Comparison of ENCODE assay signal across 18 cellular contexts in genomic region chr1:115183711-115184259, GRCh38.
DNase-seq lines count a peak whose midpoint lies in the region; ATAC-seq and TF ChIP-seq lines count a peak whose summit lies in the region.
"Had no signal": no experiment of that assay in that cellular context is flagged by ENCODE, and none has a peak within 500 bp of the region (broad histone marks: within the 10 kb centered on the region; RNA-seq: fewer than 3 reads in every experiment).

No MANE protein-coding gene starts in this region.

- H3K79me1 ChIP-seq in mesenchymal stem cell (replicated peaks; ENCODE audit: low read length, poor library complexity, severe bottlenecking): no peaks in the 10 kb centered on the region

- no peak for DNase-seq in activated naive CD8-positive, alpha-beta T cell treated with anti-CD3 and anti-CD28 coated beads for 36 hours
- no peak for DNase-seq in activated naive CD8-positive, alpha-beta T cell treated with anti-CD3 and anti-CD28 coated beads, Interleukin-2, amount 50 U/mL, for 24 hours
- peak; percentile 24 for DNase-seq in colonic mucosa
- no peak for DNase-seq in mesenchymal stem cell
- DNase-seq in vagina (ENCODE audit: extremely low spot score in 2 of 2): no peak
- no peak for DNase-seq in cortex of kidney (lab: John Stamatoyannopoulos, UW)
- no peak for DNase-seq in endodermal cell
- DNase-seq: ACHN; CD4-positive, alpha-beta memory T cell; HCEC 1CT; stimulated activated naive CD8-positive, alpha-beta T cell treated with anti-CD3 and anti-CD28 coated beads, Interleukin-15, amount 100 ng/mL, for 72 hours had no signal

- H3K23ac ChIP-seq in mesenchymal stem cell (ENCODE audit: low read length in 2 of 2): no peak overlapping the region

- no peak for ATAC-seq in activated naive CD8-positive, alpha-beta T cell treated with anti-CD3 and anti-CD28 coated beads, Interleukin-2, amount 50 U/mL, for 24 hours
- no peak for ATAC-seq in HG02588 (IDR thresholded peaks at IDR 0.05; ENCODE audit: unreplicated experiment)

- no peak overlapping the region for H3K18ac ChIP-seq in mesenchymal stem cell (ENCODE audit: low read depth in 1 of 2, low read length in 2 of 2)

- H3K27me3 Mint-ChIP-seq in activated naive CD8-positive, alpha-beta T cell treated with anti-CD3 and anti-CD28 coated beads for 36 hours: no peaks in the 10 kb centered on the region
- peaks cover 7% of the 10 kb centered on the region for H3K27me3 Mint-ChIP-seq in activated naive CD8-positive, alpha-beta T cell treated with anti-CD3 and anti-CD28 coated beads, Interleukin-2, amount 50 U/mL, for 24 hours
- no peaks in the 10 kb centered on the region for H3K27me3 Mint-ChIP-seq in endodermal cell (ENCODE audit: insufficient read depth)
- H3K27me3 Mint-ChIP-seq: activated CD8-positive, alpha-beta T cell treated with anti-CD3 and anti-CD28 coated beads for 36 hours had no signal

- no peak overlapping the region for H2BK12ac ChIP-seq in mesenchymal stem cell (ENCODE audit: low read length in 2 of 2)

- H2BK15ac ChIP-seq in mesenchymal stem cell (ENCODE audit: low read depth, poor library complexity, severe bottlenecking): no peak overlapping the region

- no peak overlapping the region for H3K4me3 Mint-ChIP-seq in activated naive CD8-positive, alpha-beta T cell treated with anti-CD3 and anti-CD28 coated beads for 36 hours
- H3K4me3 Mint-ChIP-seq in activated naive CD8-positive, alpha-beta T cell treated with anti-CD3 and anti-CD28 coated beads, Interleukin-2, amount 50 U/mL, for 24 hours: no peak overlapping the region
- no peak overlapping the region for H3K4me3 Mint-ChIP-seq in endodermal cell
- H3K4me3 Mint-ChIP-seq: activated CD8-positive, alpha-beta T cell treated with anti-CD3 and anti-CD28 coated beads for 36 hours; CD4-positive, alpha-beta memory T cell; neural progenitor cell; stimulated activated naive CD8-positive, alpha-beta T cell treated with anti-CD3 and anti-CD28 coated beads, Interleukin-15, amount 100 ng/mL, for 72 hours had no signal

- no peak overlapping the region for H4K91ac ChIP-seq in mesenchymal stem cell (ENCODE audit: low read length)

- intact Hi-C loops in colonic mucosa (cut with DNase I) (no loop called here), vagina (cut with DNase I) (loop anchor here (10.0 kb wide), 1 partner anchor 101 kb away; no protein-coding TSS in a partner anchor)

- H3K9ac ChIP-seq in colonic mucosa (ENCODE audit: low read depth in 2 of 2, low read length in 2 of 2): no peak overlapping the region
- peak overlapping the region; percentile 61 for H3K9ac ChIP-seq in mesenchymal stem cell (ENCODE audit: low read length)
- H3K9ac ChIP-seq in endodermal cell (ENCODE audit: extremely low read depth, low read length, poor library complexity, severe bottlenecking): no peak overlapping the region
- H3K9ac ChIP-seq: neural progenitor cell had no signal

- no peak overlapping the region for H3K4ac ChIP-seq in mesenchymal stem cell (ENCODE audit: low read depth in 1 of 2, low read length in 2 of 2)

- H3K4me1 Mint-ChIP-seq in activated naive CD8-positive, alpha-beta T cell treated with anti-CD3 and anti-CD28 coated beads for 36 hours: peaks cover 12% of the 10 kb centered on the region
- peaks cover 11% of the 10 kb centered on the region for H3K4me1 Mint-ChIP-seq in activated naive CD8-positive, alpha-beta T cell treated with anti-CD3 and anti-CD28 coated beads, Interleukin-2, amount 50 U/mL, for 24 hours
- peaks cover 2% of the 10 kb centered on the region for H3K4me1 Mint-ChIP-seq in endodermal cell

- H2AK5ac ChIP-seq in mesenchymal stem cell (ENCODE audit: low read length, severe bottlenecking): no peak overlapping the region

- no peaks in the 10 kb centered on the region for H3K4me1 ChIP-seq in colonic mucosa
- H3K4me1 ChIP-seq in mesenchymal stem cell (ENCODE audit: control insufficient read depth, insufficient read depth, low read depth, low read length): peaks cover 13% of the 10 kb centered on the region
- peaks cover 26% of the 10 kb centered on the region for H3K4me1 ChIP-seq in vagina
- no peaks in the 10 kb centered on the region for H3K4me1 ChIP-seq in endodermal cell (ENCODE audit: control insufficient read depth, insufficient read depth, low read length)
- H3K4me1 ChIP-seq: neural progenitor cell had no signal

- H2BK5ac ChIP-seq in mesenchymal stem cell (ENCODE audit: low read depth, low read length, poor library complexity, severe bottlenecking): no peak overlapping the region

- peak overlapping the region; percentile 77 for H3K27ac Mint-ChIP-seq in activated naive CD8-positive, alpha-beta T cell treated with anti-CD3 and anti-CD28 coated beads for 36 hours
- H3K27ac Mint-ChIP-seq in activated naive CD8-positive, alpha-beta T cell treated with anti-CD3 and anti-CD28 coated beads, Interleukin-2, amount 50 U/mL, for 24 hours: no peak overlapping the region
- H3K27ac Mint-ChIP-seq in endodermal cell: no peak overlapping the region
- H3K27ac Mint-ChIP-seq: neural progenitor cell had no signal

- H3K27ac ChIP-seq in colonic mucosa (no peak overlapping the region), mesenchymal stem cell (ENCODE audit: low read length, poor library complexity, severe bottlenecking) (no peak overlapping the region), vagina (peak overlapping the region; percentile 23), endodermal cell (ENCODE audit: low read depth, low read length) (no peak overlapping the region)
- H3K27ac ChIP-seq: neural progenitor cell, SK-N-MC had no signal

- H3K36me3 ChIP-seq in colonic mucosa: no peaks in the 10 kb centered on the region
- H3K36me3 ChIP-seq in mesenchymal stem cell (ENCODE audit: control insufficient read depth in 1 of 2, insufficient read depth in 2 of 2, low read depth in 1 of 2, low read length in 2 of 2): no peaks in the 10 kb centered on the region
- no peaks in the 10 kb centered on the region for H3K36me3 ChIP-seq in vagina
- H3K36me3 ChIP-seq in endodermal cell (ENCODE audit: control insufficient read depth, insufficient read depth, low read length): no peaks in the 10 kb centered on the region
- H3K36me3 ChIP-seq: neural progenitor cell had no signal

- H3K9me3 ChIP-seq in colonic mucosa: no peaks in the 10 kb centered on the region
- no peaks in the 10 kb centered on the region for H3K9me3 ChIP-seq in mesenchymal stem cell (ENCODE audit: control insufficient read depth, low read length)
- no peaks in the 10 kb centered on the region for H3K9me3 ChIP-seq in vagina
- no peaks in the 10 kb centered on the region for H3K9me3 ChIP-seq in endodermal cell (ENCODE audit: control insufficient read depth, low read length)

- H3K14ac ChIP-seq in mesenchymal stem cell (ENCODE audit: low read length in 2 of 2): no peak overlapping the region

- H3K4me3 ChIP-seq in colonic mucosa (no peak overlapping the region), mesenchymal stem cell (ENCODE audit: insufficient read depth in 1 of 2, low read depth in 1 of 2, low read length in 2 of 2) (no peak overlapping the region), vagina (no peak overlapping the region), endodermal cell (ENCODE audit: low read length) (no peak overlapping the region)
- H3K4me3 ChIP-seq: GM12878, neural progenitor cell, SK-N-MC, skin epidermis had no signal

- no peaks in the 10 kb centered on the region for H3K36me3 Mint-ChIP-seq in activated naive CD8-positive, alpha-beta T cell treated with anti-CD3 and anti-CD28 coated beads for 36 hours
- H3K36me3 Mint-ChIP-seq in activated naive CD8-positive, alpha-beta T cell treated with anti-CD3 and anti-CD28 coated beads, Interleukin-2, amount 50 U/mL, for 24 hours (ENCODE audit: low read depth): no peaks in the 10 kb centered on the region
- H3K36me3 Mint-ChIP-seq in endodermal cell (ENCODE audit: low read depth): no peaks in the 10 kb centered on the region
- H3K36me3 Mint-ChIP-seq: CD4-positive, alpha-beta memory T cell; neural progenitor cell had no signal

- no peak overlapping the region for H3K4me2 ChIP-seq in mesenchymal stem cell (ENCODE audit: low read length, poor library complexity, severe bottlenecking)
- H3K4me2 ChIP-seq: neural progenitor cell had no signal

- no peak overlapping the region for H2BK120ac ChIP-seq in mesenchymal stem cell (ENCODE audit: low read depth, low read length)

- H2AFZ ChIP-seq in mesenchymal stem cell (ENCODE audit: low read depth, low read length): no peak overlapping the region
- H2AFZ ChIP-seq: neural progenitor cell had no signal

- no peak overlapping the region for H4K8ac ChIP-seq in mesenchymal stem cell (ENCODE audit: low read length)

- no peak for TF ChIP-seq POLR2A in vagina (IDR thresholded peaks at IDR 0.05)

- WGBS in mesenchymal stem cell: 89% methylated on average over 8 of the region's 8 CpGs
- 93 to 97% methylated on average over 7 to 8 of the region's 8 CpGs for WGBS in endodermal cell (ENCODE audit: insufficient coverage in 1 of 2, insufficient read length in 1 of 2), 2 experiments

- no peak for TF ChIP-seq CTCF in colonic mucosa (IDR thresholded peaks at IDR 0.05)
- TF ChIP-seq CTCF in vagina (IDR thresholded peaks at IDR 0.05): no peak
- TF ChIP-seq CTCF in endodermal cell (conservative IDR thresholded peaks at IDR 0.05): no peak

- no peaks in the 10 kb centered on the region for H3K9me3 Mint-ChIP-seq in activated naive CD8-positive, alpha-beta T cell treated with anti-CD3 and anti-CD28 coated beads for 36 hours
- H3K9me3 Mint-ChIP-seq in activated naive CD8-positive, alpha-beta T cell treated with anti-CD3 and anti-CD28 coated beads, Interleukin-2, amount 50 U/mL, for 24 hours: no peaks in the 10 kb centered on the region
- H3K9me3 Mint-ChIP-seq in endodermal cell: no peaks in the 10 kb centered on the region
- H3K9me3 Mint-ChIP-seq: activated CD8-positive, alpha-beta T cell treated with anti-CD3 and anti-CD28 coated beads for 36 hours; activated T-helper 2 cell treated with anti-CD3 and anti-CD28 coated beads, Interferon-gamma antibody, Interleukin-2, Interleukin-4, amounts not matched to agents 10 μg/mL and 5 μg/mL and 100 μg/mL, durations not matched to agents 14 hours and 24 hours and 36 hours; CD4-positive, alpha-beta memory T cell; neural progenitor cell; stimulated activated naive CD8-positive, alpha-beta T cell treated with anti-CD3 and anti-CD28 coated beads, Interleukin-15, amount 100 ng/mL, for 72 hours had no signal

- H3K27me3 ChIP-seq in colonic mucosa: no peaks in the 10 kb centered on the region
- H3K27me3 ChIP-seq in mesenchymal stem cell (ENCODE audit: control insufficient read depth in 1 of 2, insufficient read depth in 1 of 2, low read length in 2 of 2): no peaks in the 10 kb centered on the region
- H3K27me3 ChIP-seq in vagina: no peaks in the 10 kb centered on the region
- no peaks in the 10 kb centered on the region for H3K27me3 ChIP-seq in endodermal cell (ENCODE audit: control insufficient read depth, insufficient read depth, low read length, poor library complexity, severe bottlenecking)
- H3K27me3 ChIP-seq: neural progenitor cell had no signal
